ENCODE assay signal across 25 cellular contexts in the genomic region with DNA sequence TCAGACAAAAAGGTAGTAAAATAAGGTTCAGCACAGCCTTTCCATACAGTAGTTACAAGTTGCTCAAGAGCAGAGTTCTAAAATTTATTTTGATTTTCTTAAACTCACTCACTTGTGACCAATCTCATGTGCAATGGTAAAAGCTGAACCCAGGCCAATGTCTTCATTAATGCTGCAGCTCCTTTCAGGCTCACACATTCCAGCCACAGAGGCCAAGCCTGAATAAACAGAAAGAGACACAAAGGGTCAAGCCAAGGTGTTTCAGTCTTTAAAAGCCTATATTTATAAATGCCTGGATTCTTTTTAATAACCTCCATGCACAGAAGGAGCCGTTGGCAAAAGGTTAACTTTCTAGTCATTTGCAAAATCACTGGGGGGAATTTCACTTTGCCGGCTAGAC.
DNase-seq lines count a peak whose midpoint lies in the region; TF ChIP-seq lines count a peak whose summit lies in the region.
"Had no signal": no experiment of that assay in that cellular context is flagged by ENCODE, and none has a peak within 500 bp of the region (broad histone marks: within the 10 kb centered on the region; RNA-seq: fewer than 3 reads in every experiment).

No MANE protein-coding gene starts in this region.

- H4K20me1 ChIP-seq in hepatocyte (ENCODE audit: insufficient read depth, poor library complexity, severe bottlenecking) = no peaks in the 10 kb centered on the region
- H4K20me1 ChIP-seq: BLaER1 treated with 17β-estradiol and CSF1 and Interleukin-3, amounts not matched to agents 10 nM and 100 nM had no signal

- H3K9me3 ChIP-seq in hepatocyte (ENCODE audit: low read depth) (no peaks in the 10 kb centered on the region), endodermal cell (ENCODE audit: control insufficient read depth, low read length) (no peaks in the 10 kb centered on the region)
- H3K9me3 ChIP-seq: ascending aorta; BLaER1 treated with 17β-estradiol and CSF1 and Interleukin-3, amounts not matched to agents 10 nM and 100 nM; suprapubic skin had no signal

- TF ChIP-seq POLR2A in erythroblast (IDR thresholded peaks at IDR 0.05; ENCODE audit: low read length) = no peak

- DNase-seq in NCI-H1092 treated with DMSO at 0.1 percent for 48 hours (lab: John Stamatoyannopoulos, UW) = peak; percentile 3
- DNase-seq in NCI-H1092 (lab: John Stamatoyannopoulos, UW) = no peak
- DNase-seq in astrocyte of the hippocampus (ENCODE audit: low read depth, low spot score) = peak; percentile 44
- DNase-seq in hepatocyte (ENCODE audit: low spot score) = no peak
- DNase-seq in stromal cell of bone marrow (ENCODE audit: low read depth) = peak; percentile 28
- no peak for DNase-seq in endodermal cell
- no peak for DNase-seq in NCI-H1694 treated with DMSO at 0.1 percent for 48 hours (lab: John Stamatoyannopoulos, UW)
- no peak for DNase-seq in erythroblast (lab: John Stamatoyannopoulos, UW)
- DNase-seq: activated CD4-positive, alpha-beta T cell treated with anti-CD3 and anti-CD28 coated beads, Interleukin-2, amount 50 U/mL, for 48 hours; activated naive CD4-positive, alpha-beta T cell treated with Interleukin-2 at 50 U/mL for 16 hours; activated T-cell treated with anti-CD3 and anti-CD28 coated beads for 4 hours; GDM1; MV-4-11; naive thymus-derived CD4-positive, alpha-beta T cell; NCI-H526; SIG-M5; stimulated activated CD4-positive, alpha-beta T cell treated with anti-CD3 and anti-CD28 coated beads, Interleukin-12 subunit alpha, Interleukin-12 subunit beta, amount 100 ng/mL, for 4 hours; WERI-Rb-1 had no signal

- 39% methylated on average over 2 of the region's 2 CpGs for WGBS in hepatocyte (ENCODE audit: low lambda C conversion rate, missing lambda C conversion rate)
- WGBS in endodermal cell (ENCODE audit: insufficient coverage in 1 of 2, insufficient read length in 1 of 2), 2 experiments = 84 to 91% methylated on average over 1 to 2 of the region's 2 CpGs

- H3K9me3 Mint-ChIP-seq in endodermal cell = no peaks in the 10 kb centered on the region
- H3K9me3 Mint-ChIP-seq: naive thymus-derived CD4-positive, alpha-beta T cell; T-helper 1 cell treated with Interleukin-12 subunit alpha and Interleukin-12 subunit beta and Interleukin-4 antibody, amounts not matched to agents 30 μg/mL and 1 μg/mL, for 36 hours had no signal

- H3K79me2 ChIP-seq in hepatocyte = no peaks in the 10 kb centered on the region

- H3K27me3 ChIP-seq in hepatocyte (no peaks in the 10 kb centered on the region), endodermal cell (ENCODE audit: control insufficient read depth, insufficient read depth, low read length, poor library complexity, severe bottlenecking) (no peaks in the 10 kb centered on the region)
- H3K27me3 ChIP-seq: ascending aorta; BLaER1 treated with 17β-estradiol and CSF1 and Interleukin-3, amounts not matched to agents 10 nM and 100 nM; suprapubic skin had no signal

- no peak overlapping the region for H3K27ac Mint-ChIP-seq in endodermal cell
- H3K27ac Mint-ChIP-seq: naive thymus-derived CD4-positive, alpha-beta T cell; T-helper 1 cell treated with Interleukin-12 subunit alpha and Interleukin-12 subunit beta and Interleukin-4 antibody, amounts not matched to agents 30 μg/mL and 1 μg/mL, for 36 hours had no signal

- peaks cover 11% of the 10 kb centered on the region for H3K4me1 ChIP-seq in hepatocyte (ENCODE audit: insufficient read depth)
- no peaks in the 10 kb centered on the region for H3K4me1 ChIP-seq in endodermal cell (ENCODE audit: control insufficient read depth, insufficient read depth, low read length)
- H3K4me1 ChIP-seq: ascending aorta; BLaER1 treated with 17β-estradiol and CSF1 and Interleukin-3, amounts not matched to agents 10 nM and 100 nM; suprapubic skin had no signal

- H2AFZ ChIP-seq in hepatocyte = no peak overlapping the region

- H3K36me3 ChIP-seq in hepatocyte (replicated peaks; ENCODE audit: insufficient read depth, low read depth) (no peaks in the 10 kb centered on the region), endodermal cell (ENCODE audit: control insufficient read depth, insufficient read depth, low read length) (no peaks in the 10 kb centered on the region)
- H3K36me3 ChIP-seq: ascending aorta; BLaER1 treated with 17β-estradiol and CSF1 and Interleukin-3, amounts not matched to agents 10 nM and 100 nM; suprapubic skin; WERI-Rb-1 had no signal

- H3K4me3 Mint-ChIP-seq in endodermal cell = no peak overlapping the region
- H3K4me3 Mint-ChIP-seq: naive thymus-derived CD4-positive, alpha-beta T cell; T-helper 1 cell treated with Interleukin-12 subunit alpha and Interleukin-12 subunit beta and Interleukin-4 antibody, amounts not matched to agents 30 μg/mL and 1 μg/mL, for 36 hours had no signal

- peaks cover 29% of the 10 kb centered on the region for H3K4me1 Mint-ChIP-seq in endodermal cell
- H3K4me1 Mint-ChIP-seq: naive thymus-derived CD4-positive, alpha-beta T cell had no signal

- no peaks in the 10 kb centered on the region for H3K9me2 ChIP-seq in hepatocyte (replicated peaks; ENCODE audit: insufficient read depth)

- H3K4me3 ChIP-seq in hepatocyte = no peak overlapping the region
- no peak overlapping the region for H3K4me3 ChIP-seq in endodermal cell (ENCODE audit: low read length)
- H3K4me3 ChIP-seq: ascending aorta; BLaER1 treated with 17β-estradiol and CSF1 and Interleukin-3, amounts not matched to agents 10 nM and 100 nM; coronary artery; GM12878; suprapubic skin had no signal

- peak overlapping the region; percentile 11 for H3K4me2 ChIP-seq in hepatocyte
- H3K4me2 ChIP-seq: BLaER1 treated with 17β-estradiol and CSF1 and Interleukin-3, amounts not matched to agents 10 nM and 100 nM had no signal

- no peaks in the 10 kb centered on the region for H3K27me3 Mint-ChIP-seq in endodermal cell (ENCODE audit: insufficient read depth)
- H3K27me3 Mint-ChIP-seq: naive thymus-derived CD4-positive, alpha-beta T cell had no signal

- H3K27ac ChIP-seq in hepatocyte (no peak overlapping the region), endodermal cell (ENCODE audit: low read depth, low read length) (no peak overlapping the region)
- H3K27ac ChIP-seq: 22Rv1; ascending aorta; BLaER1 treated with 17β-estradiol and CSF1 and Interleukin-3, amounts not matched to agents 10 nM and 100 nM; coronary artery; suprapubic skin; WERI-Rb-1 had no signal

- H3K9ac ChIP-seq in endodermal cell (ENCODE audit: extremely low read depth, low read length, poor library complexity, severe bottlenecking) = no peak overlapping the region
- H3K9ac ChIP-seq: BLaER1 treated with 17β-estradiol and CSF1 and Interleukin-3, amounts not matched to agents 10 nM and 100 nM had no signal

- TF ChIP-seq CTCF in hepatocyte (IDR thresholded peaks at IDR 0.05; ENCODE audit: poor library complexity) (no peak), endodermal cell (conservative IDR thresholded peaks at IDR 0.05) (no peak)

- H3K36me3 Mint-ChIP-seq in endodermal cell (ENCODE audit: low read depth) = no peaks in the 10 kb centered on the region

Comparison
In these comparisons a context has a peak if more than half of its experiments do, and no peak if none do; other contexts are left out.
1. DNase-seq: peak in NCI-H1092 treated with DMSO at 0.1 percent for 48 hours (single experiment), astrocyte of the hippocampus (single experiment) and stromal cell of bone marrow (single experiment); none in NCI-H1092 (single experiment), hepatocyte (single experiment), endodermal cell (single experiment), NCI-H1694 treated with DMSO at 0.1 percent for 48 hours (single experiment) and erythroblast (0 of 2).